19 cellular contexts compared by ENCODE assay signal in genomic region chr6:78810698-78811097, GRCh38. TPM values are rescaled to one million over a fixed set of nuclear protein-coding genes. Genes with fewer than 3 reads are reported as not detected.
A peak's percentile ranks its signal among the peaks of the same experiment; 100 is the strongest.
DNase-seq lines count a peak whose midpoint lies in the region; ATAC-seq and TF ChIP-seq lines count a peak whose summit lies in the region.
"Had no signal": no experiment of that assay in that cellular context is flagged by ENCODE, and none has a peak within 500 bp of the region (broad histone marks: within the 10 kb centered on the region; RNA-seq: fewer than 3 reads in every experiment).

No MANE protein-coding gene starts in this region.

- H3K4me1 ChIP-seq in IMR-90 (ENCODE audit: control insufficient read depth, insufficient read depth, low read length) (no peaks in the 10 kb centered on the region), mammary epithelial cell (ENCODE audit: insufficient read depth, low read length) (peaks cover 23% of the 10 kb centered on the region), foreskin keratinocyte (peaks cover 12% of the 10 kb centered on the region), aorta (ENCODE audit: control insufficient read depth in 1 of 2, insufficient read depth in 2 of 2, low read length in 2 of 2) (no peaks in the 10 kb centered on the region)
- H3K4me1 ChIP-seq: body of pancreas, gastrocnemius medialis, lower lobe of right lung, spleen had no signal

- H3K14ac ChIP-seq in IMR-90 (replicated peaks; ENCODE audit: low read depth, low read length): no peak overlapping the region

- TF ChIP-seq RAD21 in IMR-90 (IDR thresholded peaks at IDR 0.05; ENCODE audit: low read length): no peak

- no peak overlapping the region for H3K23ac ChIP-seq in IMR-90 (ENCODE audit: low read depth, low read length)

- H4K5ac ChIP-seq in IMR-90 (ENCODE audit: low read depth, low read length): no peak overlapping the region

- no peak overlapping the region for H3K56ac ChIP-seq in IMR-90 (ENCODE audit: extremely low read depth, insufficient read depth, low read length)

- CTCF ChIA-PET in IMR-90 (lab: Yijun Ruan, JAX): interaction anchor here (0.6 to 2.3 kb wide), 10 partner anchors 624 to 1344 kb away, joined by 3 to 11 read pairs (median 3); no protein-coding TSS in a partner anchor
- CTCF ChIA-PET in mammary epithelial cell (lab: Charles Lee; ENCODE audit: low non-redundant PET): interaction anchor here (0.6 to 1.2 kb wide), 9 partner anchors 22 to 1345 kb away, joined by 3 to 9 read pairs (median 4); no protein-coding TSS in a partner anchor

- no peak overlapping the region for H2BK15ac ChIP-seq in IMR-90 (ENCODE audit: low read depth, low read length)

- H3K9ac ChIP-seq in IMR-90 (ENCODE audit: low read depth, low read length): no peak overlapping the region
- H3K9ac ChIP-seq in mammary epithelial cell (ENCODE audit: insufficient read depth, low read length): no peak overlapping the region
- H3K9ac ChIP-seq: KMS-11 had no signal

- BruUV-seq in IMR-90 (replicated peaks; lab: Mats Ljungman, UMichigan) (no TSS peak), mammary epithelial cell (replicated peaks; lab: Mats Ljungman, UMichigan) (no TSS peak)

- no peak overlapping the region for H2BK20ac ChIP-seq in IMR-90 (ENCODE audit: low read depth, low read length)

- no CpG with 5 or more reads among the region's 2 CpGs for WGBS in IMR-90 (ENCODE audit: extremely low coverage in 2 of 2, insufficient read length in 1 of 2), 2 experiments
- 6% methylated on average over 2 of the region's 2 CpGs for WGBS in mammary epithelial cell (ENCODE audit: low coverage, missing lambda C conversion rate)
- 24 to 26% methylated on average over 2 of the region's 2 CpGs for WGBS in aorta, 2 donors

- H2AFZ ChIP-seq in IMR-90 (replicated peaks; ENCODE audit: low read length, poor library complexity) (no peak overlapping the region), mammary epithelial cell (ENCODE audit: low read depth, low read length) (peak overlapping the region; percentile 91)

- dilution Hi-C loops in IMR-90 (cut with HindIII; ENCODE audit: low sequenced_read_pairs, unreplicated experiment): no loop called here
- dilution Hi-C loops in mammary epithelial cell (cut with HindIII; ENCODE audit: low sequenced_read_pairs): no loop called here

- DNase-seq in IMR-90 (peak; percentile 31), mammary epithelial cell (peak; percentile 100), foreskin keratinocyte (peak; percentile 99 to 100), GM13977 (ENCODE audit: low spot score) (no peak), NCI-H2196 (lab: John Stamatoyannopoulos, UW; ENCODE audit: unreplicated experiment) (no peak), aorta (no peak)
- DNase-seq: activated naive CD4-positive, alpha-beta T cell treated with Interleukin-2 at 50 U/mL for 16 hours; body of pancreas; gastrocnemius medialis; lower lobe of right lung; naive thymus-derived CD4-positive, alpha-beta T cell; SHP77 treated with DMSO at 0.1 percent for 48 hours; spleen; T-helper 17 cell had no signal

- H4K20me1 ChIP-seq in IMR-90 (ENCODE audit: insufficient read depth, low read length) (no peaks in the 10 kb centered on the region), mammary epithelial cell (ENCODE audit: insufficient read depth, low read length) (no peaks in the 10 kb centered on the region)

- no peaks in the 10 kb centered on the region for H3K9me1 ChIP-seq in IMR-90 (ENCODE audit: insufficient read depth, low read length)

- in situ Hi-C loops in IMR-90 (cut with MboI; ENCODE audit: low sequenced_read_pairs) (loop anchor here (25.0 kb wide), 2 partner anchors 373 to 1073 kb away; no protein-coding TSS in a partner anchor), mammary epithelial cell (cut with MboI; ENCODE audit: low sequenced_read_pairs in 2 of 2) (loop anchor here (10.0 to 25.0 kb wide), 3 partner anchors 373 to 1346 kb away; partner anchors contain the start of gene HTR1B (in 1 of the 2)), GM13977 (cut with MboI; ENCODE audit: low pct_unique_long_range_greater_than_20kb, low sequenced_read_pairs, unreplicated experiment) (no loop called here)

- ATAC-seq in IMR-90 (ENCODE audit: low read depth) (no peak), foreskin keratinocyte (peak; percentile 96), aorta (ENCODE audit: low FRiP score) (no peak), HG03521 (IDR thresholded peaks at IDR 0.05; ENCODE audit: unreplicated experiment) (no peak)
- ATAC-seq: body of pancreas; gastrocnemius medialis; lower lobe of right lung; naive thymus-derived CD4-positive, alpha-beta T cell; T-helper 17 cell had no signal

- intact Hi-C loops in IMR-90 (cut with micrococcal nuclease) (loop anchor here (1.0 kb wide), 3 partner anchors 374 to 1344 kb away; no protein-coding TSS in a partner anchor), mammary epithelial cell (cut with micrococcal nuclease) (loop anchor here (1.0 to 5.0 kb wide), 4 partner anchors 267 to 1344 kb away; partner anchors contain the start of gene PHIP), aorta (cut with DNase I) (no loop called here)

- no peak overlapping the region for H3K18ac ChIP-seq in IMR-90 (ENCODE audit: low read depth, low read length)

- H3K36me3 ChIP-seq in IMR-90 (ENCODE audit: control insufficient read depth, insufficient read depth, low read length): no peaks in the 10 kb centered on the region
- H3K36me3 ChIP-seq in mammary epithelial cell (ENCODE audit: insufficient read depth, low read length): no peaks in the 10 kb centered on the region
- no peaks in the 10 kb centered on the region for H3K36me3 ChIP-seq in aorta (ENCODE audit: control insufficient read depth in 1 of 2, insufficient read depth in 2 of 2, low read length in 1 of 2)
- H3K36me3 ChIP-seq: gastrocnemius medialis, lower lobe of right lung, spleen had no signal

- no peak overlapping the region for H3K4ac ChIP-seq in IMR-90 (ENCODE audit: low read depth, low read length)

- H3K27ac ChIP-seq in 22Rv1 (peak overlapping the region; percentile 1; the same call in 1 of the 2 replicates), IMR-90 (ENCODE audit: insufficient read depth, low read length) (no peak overlapping the region), mammary epithelial cell (ENCODE audit: insufficient read depth, low read depth, low read length) (peak overlapping the region; percentile 85), foreskin keratinocyte (peak overlapping the region; percentile 63), aorta (ENCODE audit: low read depth in 1 of 2, low read length in 2 of 2) (no peak overlapping the region)
- H3K27ac ChIP-seq: body of pancreas, gastrocnemius medialis, HL-60, KMS-11, lower lobe of right lung, spleen had no signal

- H3K4me3 ChIP-seq in IMR-90 (ENCODE audit: insufficient read depth, low read depth, low read length) (no peak overlapping the region), mammary epithelial cell (replicated peaks in 1 of 3; ENCODE audit: insufficient read depth in 1 of 3, low read depth in 2 of 3, low read length in 3 of 3) (no peak overlapping the region), aorta (ENCODE audit: low read length in 2 of 2) (no peak overlapping the region)
- H3K4me3 ChIP-seq: body of pancreas, gastrocnemius medialis, GM12878, lower lobe of right lung, spleen had no signal

- H3K27me3 ChIP-seq in IMR-90 (ENCODE audit: control insufficient read depth, insufficient read depth, low read length) (no peaks in the 10 kb centered on the region), mammary epithelial cell (ENCODE audit: insufficient read depth, low read length) (no peaks in the 10 kb centered on the region), foreskin keratinocyte (no peaks in the 10 kb centered on the region), aorta (ENCODE audit: control insufficient read depth in 1 of 2, insufficient read depth in 2 of 2, low read length in 1 of 2) (no peaks in the 10 kb centered on the region)
- H3K27me3 ChIP-seq: body of pancreas, gastrocnemius medialis, spleen had no signal

- no peaks in the 10 kb centered on the region for H3K79me2 ChIP-seq in mammary epithelial cell (ENCODE audit: insufficient read depth, low read length)

- no peak overlapping the region for H3K4me2 ChIP-seq in IMR-90 (ENCODE audit: low read depth, low read length)
- H3K4me2 ChIP-seq in mammary epithelial cell (ENCODE audit: insufficient read depth, low read depth, low read length): peak overlapping the region; percentile 70
- H3K4me2 ChIP-seq: KMS-11 had no signal

- no peak for TF ChIP-seq POLR2A in IMR-90 (IDR thresholded peaks at IDR 0.05; ENCODE audit: low read depth, low read length)

- H4K91ac ChIP-seq in IMR-90 (ENCODE audit: insufficient read depth, low read depth, low read length): no peak overlapping the region

- H4K8ac ChIP-seq in IMR-90 (ENCODE audit: low read depth in 2 of 2, low read length in 2 of 2): no peak overlapping the region

- no peak overlapping the region for H2AK9ac ChIP-seq in IMR-90 (replicated peaks; ENCODE audit: low read depth, low read length, poor library complexity)

- no peak overlapping the region for H2AK5ac ChIP-seq in IMR-90 (ENCODE audit: low read depth, low read length)

- H3K79me1 ChIP-seq in IMR-90 (ENCODE audit: low read depth in 1 of 2, low read length in 2 of 2): no peaks in the 10 kb centered on the region

- no peak overlapping the region for H2BK5ac ChIP-seq in IMR-90 (ENCODE audit: low read depth, low read length, poor library complexity, severe bottlenecking)

- H3K9me3 ChIP-seq in IMR-90 (ENCODE audit: control insufficient read depth, insufficient read depth, low read length) (no peaks in the 10 kb centered on the region), mammary epithelial cell (replicated peaks; ENCODE audit: insufficient read depth, low read length) (no peaks in the 10 kb centered on the region), aorta (ENCODE audit: control insufficient read depth, low read length) (no peaks in the 10 kb centered on the region)
- H3K9me3 ChIP-seq: lower lobe of right lung had no signal

- no peak overlapping the region for H2BK120ac ChIP-seq in IMR-90 (ENCODE audit: low read depth, low read length)

- TF ChIP-seq CTCF in 22Rv1 (IDR thresholded peaks at IDR 0.05) (no peak), IMR-90 (conservative IDR thresholded peaks at IDR 0.05; ENCODE audit: low read depth, low read length) (no peak), mammary epithelial cell (conservative IDR thresholded peaks at IDR 0.05 in 1 of 2, IDR thresholded peaks at IDR 0.05 in 1 of 2; ENCODE audit: extremely low read depth in 1 of 2, insufficient read depth in 1 of 2, low read depth in 1 of 2, low read length in 2 of 2) (no peak), foreskin keratinocyte (conservative IDR thresholded peaks at IDR 0.05) (no peak), GM13977 (IDR thresholded peaks at IDR 0.05; ENCODE audit: extremely low read depth, insufficient read depth, missing control alignments) (no peak)

- POLR2A ChIA-PET in IMR-90 (lab: Charles Lee; ENCODE audit: unreplicated experiment): no interaction called here

RNA-seq across cellular contexts. Expression of gene IRAK1BP1, which starts 56.7 kb away (rescaled TPM):
- total RNA-seq in IMR-90 (2012; rRNA removed) (1.9 and 2.2 TPM in 2 replicates), mammary epithelial cell (1 to 10 TPM; 6.2 to 8.0 TPM), foreskin keratinocyte (3.8 and 3.9 TPM in 2 replicates), aorta (1 to 10 TPM; 3.3 to 5.0 TPM)
- polyA plus RNA-seq in IMR-90 (2012; rRNA removed) (0.83 and 0.94 TPM in 2 replicates), mammary epithelial cell (2.3 TPM), foreskin keratinocyte (1.9 and 2.0 TPM in 2 replicates), aorta (1 to 10 TPM; 1.3 to 2.3 TPM)
- polyA plus RNA-seq in IMR-90 (2012; cell fraction: cytosol; rRNA removed): 0.36 and 0.60 TPM in 2 replicates
- polyA plus RNA-seq in IMR-90 (2012; cell fraction: nucleus; rRNA removed; ENCODE audit: low replicate concordance): 0.44 and 0.97 TPM in 2 replicates
- 3.6 TPM for polyA minus RNA-seq in mammary epithelial cell

Comparison
In these comparisons a context has a peak if more than half of its experiments do, and no peak if none do; other contexts are left out.
1. H3K27ac ChIP-seq: peak in 22Rv1 (single experiment), mammary epithelial cell (single experiment) and foreskin keratinocyte (single experiment); none in IMR-90 (single experiment) and aorta (0 of 2).
2. DNase-seq: peak in IMR-90 (single experiment), mammary epithelial cell (single experiment) and foreskin keratinocyte (2 of 2); none in GM13977 (single experiment), NCI-H2196 (single experiment) and aorta (0 of 2).
3. intact Hi-C loops: an anchor here in IMR-90 (1.0 kb wide) and mammary epithelial cell (1.0 to 5.0 kb wide); none called in aorta.